ENCODE assay signal across 27 cellular contexts in the genomic region with DNA sequence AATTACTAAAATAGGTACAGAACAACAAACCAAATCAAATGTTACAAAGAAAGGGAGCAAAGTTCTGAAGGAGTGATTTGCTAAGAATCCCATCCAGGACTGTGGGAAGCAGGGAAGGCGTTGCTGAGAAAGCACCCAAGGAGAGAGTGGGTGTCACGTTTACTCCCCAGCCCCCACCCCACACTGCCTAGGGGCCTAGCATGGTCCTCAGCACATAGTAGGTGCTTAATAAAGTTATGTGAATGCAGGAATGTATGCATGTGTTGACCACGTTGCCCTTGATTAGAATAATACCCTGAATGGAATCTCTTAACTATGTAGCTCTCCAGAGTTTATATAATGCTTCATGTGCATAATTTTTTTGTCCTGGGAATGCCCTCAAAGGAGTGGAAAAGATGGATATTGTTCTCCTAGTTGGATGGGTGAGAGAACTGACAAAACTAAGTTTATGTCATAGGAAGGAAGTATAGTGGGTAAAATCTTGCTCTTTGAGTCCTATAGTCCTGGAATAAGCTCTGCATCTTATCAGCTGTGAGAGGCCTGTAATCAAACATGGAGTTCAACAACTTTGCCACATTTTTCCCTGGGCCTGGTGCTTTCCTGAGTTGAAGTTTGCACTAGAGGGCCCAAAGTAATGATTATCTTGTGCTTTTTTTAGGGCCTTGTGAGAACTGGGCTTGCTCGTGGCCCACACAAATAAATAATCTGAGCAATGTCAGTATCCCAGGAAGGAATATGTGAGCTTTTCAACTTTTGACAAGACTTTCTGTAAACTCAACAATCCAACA.
"Had no signal": no experiment of that assay in that cellular context is flagged by ENCODE, and none has a peak within 500 bp of the region (broad histone marks: within the 10 kb centered on the region; RNA-seq: fewer than 3 reads in every experiment).

No MANE protein-coding gene starts in this region.

- H2AFZ ChIP-seq: neural progenitor cell, parathyroid adenoma had no signal

- FAIRE-seq: colon, kidney, small intestine, urothelium cell line had no signal

- DNase-seq: dorsolateral prefrontal cortex; effector CD4-positive, alpha-beta T cell; foreskin fibroblast; gastrocnemius medialis; head of caudate nucleus; kidney; midbrain; naive thymus-derived CD4-positive, alpha-beta T cell; small intestine; stimulated activated CD4-positive, alpha-beta T cell treated with anti-CD3 and anti-CD28 coated beads, Interleukin-15, amount 100 ng/mL, for 24 hours; stimulated activated CD4-positive, alpha-beta T cell treated with anti-CD3 and anti-CD28 coated beads, Interleukin-2, amount 100 ng/mL, for 48 hours; stimulated activated naive CD4-positive, alpha-beta T cell; stimulated activated naive CD8-positive, alpha-beta T cell treated with anti-CD3 and anti-CD28 coated beads, Interleukin-15, amount 100 ng/mL, for 72 hours; tibial artery; upper lobe of left lung had no signal

- H3K9me3 Mint-ChIP-seq: memory B cell; naive thymus-derived CD4-positive, alpha-beta T cell; nephron; neural progenitor cell; stimulated activated naive CD8-positive, alpha-beta T cell treated with anti-CD3 and anti-CD28 coated beads, Interleukin-15, amount 100 ng/mL, for 72 hours had no signal

- H3K27ac Mint-ChIP-seq: memory B cell; naive thymus-derived CD4-positive, alpha-beta T cell; nephron; neural progenitor cell; stimulated activated naive CD8-positive, alpha-beta T cell treated with anti-CD3 and anti-CD28 coated beads, Interleukin-15, amount 100 ng/mL, for 72 hours had no signal

- H3K36me3 ChIP-seq: gastrocnemius medialis, neural progenitor cell, prostate gland, right atrium auricular region, suprapubic skin, tibial artery, upper lobe of left lung had no signal

- H3K79me2 ChIP-seq: parathyroid adenoma had no signal

- ATAC-seq: esophagus mucosa; gastrocnemius medialis; left lobe of liver; naive thymus-derived CD4-positive, alpha-beta T cell; stimulated activated naive CD8-positive, alpha-beta T cell treated with anti-CD3 and anti-CD28 coated beads, Interleukin-15, amount 100 ng/mL, for 72 hours had no signal

- H3K4me1 Mint-ChIP-seq: naive thymus-derived CD4-positive, alpha-beta T cell; stimulated activated naive CD8-positive, alpha-beta T cell treated with anti-CD3 and anti-CD28 coated beads, Interleukin-15, amount 100 ng/mL, for 72 hours had no signal

- H3K4me2 ChIP-seq: neural progenitor cell had no signal

- H3K27ac ChIP-seq: dorsolateral prefrontal cortex, gastrocnemius medialis, neural progenitor cell, parathyroid adenoma, prostate gland, right atrium auricular region, suprapubic skin, tibial artery, upper lobe of left lung had no signal

- H3K4me1 ChIP-seq: parathyroid adenoma, prostate gland had no signal

- H3K4me3 Mint-ChIP-seq: memory B cell; naive thymus-derived CD4-positive, alpha-beta T cell; nephron; neural progenitor cell; stimulated activated naive CD8-positive, alpha-beta T cell treated with anti-CD3 and anti-CD28 coated beads, Interleukin-15, amount 100 ng/mL, for 72 hours had no signal

- H3K9ac ChIP-seq: neural progenitor cell, parathyroid adenoma had no signal

- H3K27me3 ChIP-seq: dorsolateral prefrontal cortex, gastrocnemius medialis, neural progenitor cell, right atrium auricular region, suprapubic skin, tibial artery, upper lobe of left lung had no signal

- H3K4me3 ChIP-seq: dorsolateral prefrontal cortex, gastrocnemius medialis, lung, neural progenitor cell, prostate gland, right atrium auricular region, suprapubic skin, tibial artery, upper lobe of left lung had no signal

- H3K36me3 Mint-ChIP-seq: memory B cell, neural progenitor cell had no signal

- H3K9me3 ChIP-seq: gastrocnemius medialis, prostate gland, right atrium auricular region, suprapubic skin, tibial artery, upper lobe of left lung had no signal
